In the genomic region with DNA sequence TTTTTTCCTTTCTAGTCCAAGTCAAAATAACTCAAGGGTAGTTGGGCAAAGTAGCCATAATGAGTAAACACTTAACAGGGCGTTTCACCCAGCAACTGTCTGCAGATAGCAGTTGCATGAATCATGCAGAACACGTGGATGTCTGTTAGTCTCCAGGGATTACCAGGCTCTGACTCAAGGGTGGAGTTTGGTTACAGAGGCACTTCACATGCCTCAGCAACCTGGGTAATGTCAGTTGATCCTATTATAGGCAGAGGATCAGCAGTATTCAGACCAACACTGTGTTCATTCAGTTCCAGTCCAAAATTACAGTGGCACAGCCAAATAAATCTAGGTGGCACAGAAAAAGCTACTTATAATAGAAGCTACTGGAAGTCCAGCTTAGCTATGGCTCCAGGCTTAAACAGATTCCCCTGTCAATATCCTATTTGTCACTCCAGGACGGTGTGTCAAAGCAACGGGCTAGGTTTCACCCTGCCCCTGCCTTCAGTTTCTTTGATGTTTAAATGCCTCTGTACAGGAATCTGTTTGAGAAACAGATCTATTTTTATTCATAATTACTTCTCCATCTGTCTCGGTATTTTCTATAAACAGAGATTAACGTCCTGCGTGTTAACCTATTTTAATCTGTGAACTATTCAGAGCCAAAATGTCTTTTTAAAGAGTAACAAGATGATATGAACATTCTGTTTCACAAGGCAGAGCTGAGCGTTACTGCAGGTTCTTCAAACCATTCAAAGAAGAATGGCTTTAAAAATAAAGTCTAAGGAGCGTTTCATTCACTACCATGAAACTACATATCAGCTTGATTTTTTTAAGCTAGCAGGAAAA, we compare ENCODE assay signal across 8 cellular contexts.
A peak's percentile ranks its signal among the peaks of the same experiment; 100 is the strongest.
DNase-seq lines count a peak whose midpoint lies in the region; ATAC-seq, FAIRE-seq and TF ChIP-seq lines count a peak whose summit lies in the region.

No MANE protein-coding gene starts in this region.

- H3K36me3 Mint-ChIP-seq in memory B cell (no peaks in the 10 kb centered on the region), endothelial cell (ENCODE audit: low read depth, unreplicated experiment) (no peaks in the 10 kb centered on the region)

- peak overlapping the region; percentile 68 for H3K27ac Mint-ChIP-seq in memory B cell
- no peak overlapping the region for H3K27ac Mint-ChIP-seq in endothelial cell (ENCODE audit: unreplicated experiment)

- H3K9me3 Mint-ChIP-seq in memory B cell (no peaks in the 10 kb centered on the region), endothelial cell (ENCODE audit: unreplicated experiment) (no peaks in the 10 kb centered on the region)

- peaks cover 5% of the 10 kb centered on the region for H3K27me3 Mint-ChIP-seq in memory B cell
- peaks cover 7% of the 10 kb centered on the region for H3K27me3 Mint-ChIP-seq in endothelial cell (ENCODE audit: unreplicated experiment)

- TF ChIP-seq CTCF in D721Med (IDR thresholded peaks at IDR 0.05; ENCODE audit: insufficient read depth, missing control alignments) (no peak), endothelial cell (IDR thresholded peaks at IDR 0.05; ENCODE audit: unreplicated experiment) (no peak)

- no peak overlapping the region for H3K4me3 Mint-ChIP-seq in memory B cell
- no peak overlapping the region for H3K4me3 Mint-ChIP-seq in endothelial cell (ENCODE audit: unreplicated experiment)

- FAIRE-seq in D721Med (lab: Jason Lieb, UNC) = peak; percentile 83

- DNase-seq in D721Med (ENCODE audit: insufficient read length, low spot score) (peak; percentile 18), HK-2 (ENCODE audit: unreplicated experiment) (peak; percentile 71), NOMO-1 treated with DMSO at 0.1 percent for 48 hours (lab: John Stamatoyannopoulos, UW; ENCODE audit: unreplicated experiment) (peak; percentile 92), dedifferentiated amniotic fluid mesenchymal stem cell (ENCODE audit: extremely low spot score) (peak; percentile 98), memory B cell (ENCODE audit: low spot score in 2 of 2) (peak in 1 of 2 donors; percentile 39), hippocampal formation (lab: John Stamatoyannopoulos, UW) (no peak), endothelial cell (ENCODE audit: low spot score) (no peak)

- ATAC-seq in GM19468 (IDR thresholded peaks at IDR 0.05; ENCODE audit: extremely low read depth, unreplicated experiment) (peak; percentile 67), memory B cell (ENCODE audit: low read depth) (peak; percentile 99)

- H3K4me1 Mint-ChIP-seq in memory B cell = peaks cover 10% of the 10 kb centered on the region
- H3K4me1 Mint-ChIP-seq in endothelial cell (ENCODE audit: unreplicated experiment) = no peaks in the 10 kb centered on the region

Comparison
In these comparisons a context has a peak if more than half of its experiments do, and no peak if none do; other contexts are left out.
1. DNase-seq: peak in D721Med (single experiment), HK-2 (single experiment), NOMO-1 treated with DMSO at 0.1 percent for 48 hours (single experiment) and dedifferentiated amniotic fluid mesenchymal stem cell (single experiment); none in hippocampal formation (0 of 2) and endothelial cell (single experiment).